In genomic region chr14:20469890-20470858, GRCh38 we compare ENCODE assay signal across 8 cellular contexts. TPM values are rescaled to one million over a fixed set of nuclear protein-coding genes. Genes with fewer than 3 reads are reported as not detected.
DNase-seq lines count a peak whose midpoint lies in the region; ATAC-seq, FAIRE-seq and TF ChIP-seq lines count a peak whose summit lies in the region.

No MANE protein-coding gene starts in this region.

- peak; percentile 55 for DNase-seq in GM06990 (ENCODE audit: extremely low read depth, insufficient read length)
- peak; percentile 43 for DNase-seq in H4 (ENCODE audit: low spot score)
- peak; percentile 79 for DNase-seq in LHCN-M2 (ENCODE audit: low read depth)
- no peak for DNase-seq in GM12878 (ENCODE audit: low read depth, low spot score)
- no peak for DNase-seq in NCI-H128 (lab: John Stamatoyannopoulos, UW; ENCODE audit: unreplicated experiment)

- TF ChIP-seq EP300 in GM12878 (IDR thresholded peaks at IDR 0.05; ENCODE audit: borderline replicate concordance in 1 of 2, control insufficient read depth in 1 of 2, low read depth in 2 of 2, low read length in 2 of 2), result no peak

- peak overlapping the region; percentile 88 for H3K4me2 ChIP-seq in GM12878 (ENCODE audit: control insufficient read depth, insufficient read depth)

- 0% methylated on average over 14 of the region's 14 CpGs for WGBS in GM12878 (ENCODE audit: insufficient coverage, insufficient replicate concordance, low lambda C conversion rate, missing lambda C conversion rate)

- H3K9me3 ChIP-seq in GM12878 (replicated peaks; ENCODE audit: control insufficient read depth, insufficient read depth, low read length) (no peaks in the 10 kb centered on the region), iPS-18a (ENCODE audit: control insufficient read depth, low read depth, low read length) (no peaks in the 10 kb centered on the region)

- peaks cover 31% of the 10 kb centered on the region for H3K79me2 ChIP-seq in GM12878 (ENCODE audit: control insufficient read depth, insufficient read depth, low read length)

- H3K27ac ChIP-seq in GM12878 (ENCODE audit: control insufficient read depth, insufficient read depth) (peak overlapping the region; percentile 69), iPS-18a (ENCODE audit: low read length) (peak overlapping the region; percentile 77), skin epidermis (peak overlapping the region; percentile 80 to 99 (median 94))

- H3K27me3 ChIP-seq in GM06990 (replicated peaks; ENCODE audit: control insufficient read depth, insufficient read depth, low read length) (no peaks in the 10 kb centered on the region), GM12878 (replicated peaks in 1 of 2; ENCODE audit: control insufficient read depth in 2 of 2, insufficient read depth in 2 of 2, low read length in 1 of 2) (no peaks in the 10 kb centered on the region), iPS-18a (ENCODE audit: control insufficient read depth, insufficient read depth, low read length) (no peaks in the 10 kb centered on the region)

- H3K9ac ChIP-seq in GM12878 (ENCODE audit: control insufficient read depth, insufficient read depth, low read length) (peak overlapping the region; percentile 83), iPS-18a (ENCODE audit: low read length) (peak overlapping the region; percentile 92)

- FAIRE-seq in GM12878 (lab: Jason Lieb, UNC), result no peak

- no peaks in the 10 kb centered on the region for H3K9me3 Mint-ChIP-seq in T-helper 1 cell treated with Interleukin-12 subunit alpha and Interleukin-12 subunit beta and Interleukin-4 antibody, amounts not matched to agents 30 μg/mL and 1 μg/mL, for 36 hours

- H4K20me1 ChIP-seq in GM12878 (ENCODE audit: control insufficient read depth, insufficient read depth), result no peaks in the 10 kb centered on the region

- no peak for TF ChIP-seq RAD21 in GM12878 (IDR thresholded peaks at IDR 0.05; ENCODE audit: insufficient read depth, low read depth, low read length)

- peaks cover 11% of the 10 kb centered on the region for H3K27me3 Mint-ChIP-seq in T-helper 1 cell treated with Interleukin-12 subunit alpha and Interleukin-12 subunit beta and Interleukin-4 antibody, amounts not matched to agents 30 μg/mL and 1 μg/mL, for 36 hours (ENCODE audit: low read depth)

- CTCF ChIA-PET in GM12878 (lab: Yijun Ruan, JAX), result interaction anchor here (0.6 to 3.2 kb wide), 14 partner anchors 9 to 143 kb away, joined by 3 to 12 read pairs (median 4); partner anchors contain the start of genes APEX1 and PIP4P1

- H3K27ac Mint-ChIP-seq in T-helper 1 cell treated with Interleukin-12 subunit alpha and Interleukin-12 subunit beta and Interleukin-4 antibody, amounts not matched to agents 30 μg/mL and 1 μg/mL, for 36 hours, result peak overlapping the region; percentile 97

- H3K4me3 ChIP-seq in GM06990 (replicated peaks; ENCODE audit: low read depth, low read length) (peak overlapping the region; percentile 85), GM12878 (peak overlapping the region; percentile 85), iPS-18a (ENCODE audit: low read length) (peak overlapping the region; percentile 86), skin epidermis (peak overlapping the region; percentile 69 to 96 (median 80))

- RAD21 ChIA-PET in GM12878 (lab: Charles Lee; ENCODE audit: unreplicated experiment), result interaction anchor here (0.7 to 2.4 kb wide), 11 partner anchors 9 to 142 kb away, joined by 3 to 20 read pairs (median 4); partner anchors contain the start of genes APEX1, OSGEP, PIP4P1 and TEP1

- H3K36me3 Mint-ChIP-seq in T-helper 1 cell treated with Interleukin-12 subunit alpha and Interleukin-12 subunit beta and Interleukin-4 antibody, amounts not matched to agents 30 μg/mL and 1 μg/mL, for 36 hours (ENCODE audit: low read depth), result peaks cover 32% of the 10 kb centered on the region

- no peak for TF ChIP-seq CTCF in GM06990 (IDR thresholded peaks at IDR 0.05; ENCODE audit: insufficient read depth, low read length, poor library complexity, severe bottlenecking)
- no peak for TF ChIP-seq CTCF in GM12878 (IDR thresholded peaks at IDR 0.05 in 2 of 3, conservative IDR thresholded peaks at IDR 0.05 in 1 of 3; ENCODE audit: control insufficient read depth in 2 of 3, extremely low read depth in 1 of 3, insufficient read depth in 1 of 3, low read depth in 3 of 3, low read length in 3 of 3)

- POLR2A ChIA-PET in GM12878 (lab: Charles Lee), result interaction anchor here (0.7 to 4.3 kb wide), 15 partner anchors 8 to 710 kb away, joined by 3 to 28 read pairs (median 4); partner anchors contain the start of genes CCNB1IP1, OSGEP, PIP4P1 and TEP1

- SMC1A ChIA-PET in GM12878 (lab: Charles Lee; ENCODE audit: uncharacterized antibody, unreplicated experiment), result interaction anchor here (0.7 to 4.7 kb wide), 5 partner anchors 9 to 143 kb away, joined by 3 to 36 read pairs (median 6); partner anchors contain the start of gene PIP4P1

- TF ChIP-seq POLR2A in GM12878 (IDR thresholded peaks at IDR 0.05; ENCODE audit: low read depth, low read length), result no peak

- H3K4me3 Mint-ChIP-seq in T-helper 1 cell treated with Interleukin-12 subunit alpha and Interleukin-12 subunit beta and Interleukin-4 antibody, amounts not matched to agents 30 μg/mL and 1 μg/mL, for 36 hours, result peak overlapping the region; percentile 99

- in situ Hi-C loops in GM12878 (cut with MboI), result no loop called here

- peaks cover 7% of the 10 kb centered on the region; the same call in 1 of the 2 replicates for H3K4me1 ChIP-seq in GM12878 (ENCODE audit: control insufficient read depth, insufficient read depth, low read length)
- H3K4me1 ChIP-seq in iPS-18a (ENCODE audit: control insufficient read depth, low read depth, low read length), result peaks cover 13% of the 10 kb centered on the region

- H3K4me1 Mint-ChIP-seq in T-helper 1 cell treated with Interleukin-12 subunit alpha and Interleukin-12 subunit beta and Interleukin-4 antibody, amounts not matched to agents 30 μg/mL and 1 μg/mL, for 36 hours (ENCODE audit: low read depth), result peaks cover 38% of the 10 kb centered on the region

- intact Hi-C loops in GM12878 (cut with micrococcal nuclease; ENCODE audit: unreplicated experiment), result no loop called here

- peak; percentile 62 for ATAC-seq in GM12878

- H3K36me3 ChIP-seq in GM06990 (ENCODE audit: control insufficient read depth, insufficient read depth, low read length) (peaks cover 19% of the 10 kb centered on the region), GM12878 (ENCODE audit: control insufficient read depth in 2 of 2, insufficient read depth in 2 of 2, low read length in 1 of 2) (peaks cover 6 to 22% of the 10 kb centered on the region in 2 experiments), iPS-18a (ENCODE audit: control insufficient read depth, low read depth, low read length) (peaks cover 30% of the 10 kb centered on the region)

- H2AFZ ChIP-seq in GM12878 (ENCODE audit: control insufficient read depth, low read depth, low read length), result peak overlapping the region; percentile 83

- BruUV-seq in GM12878 (replicated peaks; lab: Mats Ljungman, UMichigan), result no TSS peak

RNA-seq across cellular contexts. Expression of gene PNP, which starts 1.0 kb away (rescaled TPM):
- 88.6 and 98.9 TPM in 2 replicates for total RNA-seq in H4 (2014; rRNA removed; shearing (Covaris generic))
- total RNA-seq in LHCN-M2 (2014; rRNA removed) (54.0 and 54.8 TPM in 2 replicates), GM12878 (2014; rRNA removed) (145 and 161 TPM in 2 replicates), GM12878 (2014; rRNA removed; fragmentation: Illumina TruSeq; extraction: Trizol) (185 and 198 TPM in 2 replicates), GM12878 (2021) (129 and 131 TPM in 2 replicates)
- polyA plus RNA-seq in LHCN-M2 (2012), result 27.2 TPM
- total RNA-seq in GM12878 (2013; cell fraction: nucleolus; rRNA removed), result 49.6 and 54.8 TPM in 2 replicates
- 57.8 TPM for polyA plus RNA-seq in GM12878 (2011; ENCODE audit: low read depth)
- polyA plus RNA-seq in GM12878 (2011; rRNA removed) (202 and 215 TPM in 2 replicates), GM12878 (2014; fragmentation: Illumina TruSeq; extraction: Trizol) (196 and 211 TPM in 2 replicates), GM12878 (2014; fragmentation: Nextera tagmentation; extraction: Ambion mirVana) (100 to 1,000 TPM; 103 to 123 TPM), GM12878 (2014; rRNA removed) (137 and 146 TPM in 2 replicates), GM12878 (2016; fragmentation: Nextera tagmentation; extraction: Ambion mirVana) (100 to 1,000 TPM; 124 to 131 TPM)
- polyA plus RNA-seq in GM12878 (2011; cell fraction: cytosol; rRNA removed), result 175 and 177 TPM in 2 replicates
- polyA plus RNA-seq in GM12878 (2011; cell fraction: nucleus; rRNA removed), result 117 and 119 TPM in 2 replicates
- polyA plus RNA-seq in GM12878 (2012), result 45.2 and 49.5 TPM in 2 replicates
- polyA minus RNA-seq in GM12878 (2011; rRNA and poly(A)+ RNA removed), result 119 and 123 TPM in 2 replicates
- polyA minus RNA-seq in GM12878 (2011; cell fraction: cytosol; rRNA and poly(A)+ RNA removed), result 51.5 and 61.2 TPM in 2 replicates
- 26.2 and 41.4 TPM in 2 replicates for polyA minus RNA-seq in GM12878 (2011; cell fraction: nucleus; rRNA and poly(A)+ RNA removed)

RNA-seq across cellular contexts. Expression of gene PIP4P1, which starts 8.9 kb away (rescaled TPM):
- 29.5 and 32.8 TPM in 2 replicates for total RNA-seq in H4 (2014; rRNA removed; shearing (Covaris generic))
- total RNA-seq in LHCN-M2 (2014; rRNA removed), result 18.1 and 24.6 TPM in 2 replicates
- polyA plus RNA-seq in LHCN-M2 (2012), result 21.9 TPM
- total RNA-seq in GM12878 (2013; cell fraction: nucleolus; rRNA removed), result 16.5 and 18.6 TPM in 2 replicates
- 29.3 and 29.7 TPM in 2 replicates for total RNA-seq in GM12878 (2014; rRNA removed)
- total RNA-seq in GM12878 (2014; rRNA removed; fragmentation: Illumina TruSeq; extraction: Trizol), result 22.8 and 23.4 TPM in 2 replicates
- total RNA-seq in GM12878 (2021), result 39.0 and 41.3 TPM in 2 replicates
- polyA plus RNA-seq in GM12878 (2011; ENCODE audit: low read depth), result 29.2 TPM
- polyA plus RNA-seq in GM12878 (2011; rRNA removed), result 26.7 and 45.7 TPM in 2 replicates
- 41.3 and 42.1 TPM in 2 replicates for polyA plus RNA-seq in GM12878 (2011; cell fraction: cytosol; rRNA removed)
- polyA plus RNA-seq in GM12878 (2011; cell fraction: nucleus; rRNA removed), result 107 and 114 TPM in 2 replicates
- 30.5 and 36.8 TPM in 2 replicates for polyA plus RNA-seq in GM12878 (2012)
- 38.1 and 45.8 TPM in 2 replicates for polyA plus RNA-seq in GM12878 (2014; fragmentation: Illumina TruSeq; extraction: Trizol)
- 10 to 100 TPM; 19.1 to 41.6 TPM for polyA plus RNA-seq in GM12878 (2014; fragmentation: Nextera tagmentation; extraction: Ambion mirVana)
- 44.4 and 47.4 TPM in 2 replicates for polyA plus RNA-seq in GM12878 (2014; rRNA removed)
- 10 to 100 TPM; 37.7 to 43.6 TPM for polyA plus RNA-seq in GM12878 (2016; fragmentation: Nextera tagmentation; extraction: Ambion mirVana)
- 34.0 and 36.5 TPM in 2 replicates for polyA minus RNA-seq in GM12878 (2011; rRNA and poly(A)+ RNA removed)
- 11.2 and 12.3 TPM in 2 replicates for polyA minus RNA-seq in GM12878 (2011; cell fraction: cytosol; rRNA and poly(A)+ RNA removed)
- polyA minus RNA-seq in GM12878 (2011; cell fraction: nucleus; rRNA and poly(A)+ RNA removed), result 27.4 and 45.5 TPM in 2 replicates

RNA-seq across cellular contexts. Expression of gene APEX1, which starts 15.1 kb away (rescaled TPM):
- 54.7 and 122 TPM in 2 replicates for total RNA-seq in H4 (2014; rRNA removed; shearing (Covaris generic))
- 152 and 213 TPM in 2 replicates for total RNA-seq in LHCN-M2 (2014; rRNA removed)
- 205 TPM for polyA plus RNA-seq in LHCN-M2 (2012)
- 11.9 and 13.2 TPM in 2 replicates for total RNA-seq in GM12878 (2013; cell fraction: nucleolus; rRNA removed)
- total RNA-seq in GM12878 (2014; rRNA removed), result 267 and 279 TPM in 2 replicates
- 107 and 115 TPM in 2 replicates for total RNA-seq in GM12878 (2014; rRNA removed; fragmentation: Illumina TruSeq; extraction: Trizol)
- total RNA-seq in GM12878 (2021), result 262 and 271 TPM in 2 replicates
- 189 TPM for polyA plus RNA-seq in GM12878 (2011; ENCODE audit: low read depth)
- 226 and 308 TPM in 2 replicates for polyA plus RNA-seq in GM12878 (2011; rRNA removed)
- 367 and 441 TPM in 2 replicates for polyA plus RNA-seq in GM12878 (2011; cell fraction: cytosol; rRNA removed)
- polyA plus RNA-seq in GM12878 (2011; cell fraction: nucleus; rRNA removed), result 186 and 211 TPM in 2 replicates
- 204 and 235 TPM in 2 replicates for polyA plus RNA-seq in GM12878 (2012)
- 407 and 465 TPM in 2 replicates for polyA plus RNA-seq in GM12878 (2014; fragmentation: Illumina TruSeq; extraction: Trizol)
- 100 to 1,000 TPM; 299 to 320 TPM for polyA plus RNA-seq in GM12878 (2014; fragmentation: Nextera tagmentation; extraction: Ambion mirVana)
- 278 and 300 TPM in 2 replicates for polyA plus RNA-seq in GM12878 (2014; rRNA removed)
- 100 to 1,000 TPM; 298 to 319 TPM for polyA plus RNA-seq in GM12878 (2016; fragmentation: Nextera tagmentation; extraction: Ambion mirVana)
- polyA minus RNA-seq in GM12878 (2011; rRNA and poly(A)+ RNA removed), result 253 and 255 TPM in 2 replicates
- 57.3 and 60.1 TPM in 2 replicates for polyA minus RNA-seq in GM12878 (2011; cell fraction: cytosol; rRNA and poly(A)+ RNA removed)
- polyA minus RNA-seq in GM12878 (2011; cell fraction: nucleus; rRNA and poly(A)+ RNA removed), result 28.0 and 43.7 TPM in 2 replicates

RNA-seq across cellular contexts. Expression of gene OSGEP, which starts 15.6 kb away (rescaled TPM):
- total RNA-seq in H4 (2014; rRNA removed; shearing (Covaris generic)), result 69.6 and 83.2 TPM in 2 replicates
- 52.8 and 61.1 TPM in 2 replicates for total RNA-seq in LHCN-M2 (2014; rRNA removed)
- 22.8 TPM for polyA plus RNA-seq in LHCN-M2 (2012)
- 81.7 and 83.0 TPM in 2 replicates for total RNA-seq in GM12878 (2013; cell fraction: nucleolus; rRNA removed)
- 67.1 and 78.1 TPM in 2 replicates for total RNA-seq in GM12878 (2014; rRNA removed)
- 47.9 and 49.2 TPM in 2 replicates for total RNA-seq in GM12878 (2014; rRNA removed; fragmentation: Illumina TruSeq; extraction: Trizol)
- 46.8 and 47.8 TPM in 2 replicates for total RNA-seq in GM12878 (2021)
- 33.7 TPM for polyA plus RNA-seq in GM12878 (2011; ENCODE audit: low read depth)
- 49.6 and 56.2 TPM in 2 replicates for polyA plus RNA-seq in GM12878 (2011; rRNA removed)
- 68.4 and 87.0 TPM in 2 replicates for polyA plus RNA-seq in GM12878 (2011; cell fraction: cytosol; rRNA removed)
- polyA plus RNA-seq in GM12878 (2011; cell fraction: nucleus; rRNA removed), result 128 and 138 TPM in 2 replicates
- polyA plus RNA-seq in GM12878 (2012), result 31.3 and 37.9 TPM in 2 replicates
- 49.4 and 57.1 TPM in 2 replicates for polyA plus RNA-seq in GM12878 (2014; fragmentation: Illumina TruSeq; extraction: Trizol)
- polyA plus RNA-seq in GM12878 (2014; fragmentation: Nextera tagmentation; extraction: Ambion mirVana), result 10 to 100 TPM; 48.9 to 49.4 TPM
- 85.6 and 88.8 TPM in 2 replicates for polyA plus RNA-seq in GM12878 (2014; rRNA removed)
- polyA plus RNA-seq in GM12878 (2016; fragmentation: Nextera tagmentation; extraction: Ambion mirVana), result 10 to 100 TPM; 76.9 to 88.9 TPM
- polyA minus RNA-seq in GM12878 (2011; rRNA and poly(A)+ RNA removed), result 71.2 and 76.9 TPM in 2 replicates
- 15.9 and 16.4 TPM in 2 replicates for polyA minus RNA-seq in GM12878 (2011; cell fraction: cytosol; rRNA and poly(A)+ RNA removed)
- polyA minus RNA-seq in GM12878 (2011; cell fraction: nucleus; rRNA and poly(A)+ RNA removed), result 48.0 and 88.6 TPM in 2 replicates

RNA-seq across cellular contexts. Expression of gene KLHL33, which starts 34.2 kb away (rescaled TPM):
- total RNA-seq in H4 (2014; rRNA removed; shearing (Covaris generic)), result not detected in 2 replicates
- not detected in 2 replicates for total RNA-seq in LHCN-M2 (2014; rRNA removed)
- not detected for polyA plus RNA-seq in LHCN-M2 (2012)
- 0.07 and 0.13 TPM in 2 replicates for total RNA-seq in GM12878 (2013; cell fraction: nucleolus; rRNA removed)
- total RNA-seq in GM12878 (2014; rRNA removed), result 0.11 TPM in 1 of 2 replicates, not detected in the other
- total RNA-seq in GM12878 (2014; rRNA removed; fragmentation: Illumina TruSeq; extraction: Trizol), result 0.05 TPM in 1 of 2 replicates, not detected in the other
- total RNA-seq in GM12878 (2021), result 0.08 TPM in 2 replicates
- polyA plus RNA-seq in GM12878 (2011; ENCODE audit: low read depth), result not detected
- 0.01 TPM in 2 replicates for polyA plus RNA-seq in GM12878 (2011; rRNA removed)
- polyA plus RNA-seq in GM12878 (2011; cell fraction: cytosol; rRNA removed), result not detected in 2 replicates
- polyA plus RNA-seq in GM12878 (2011; cell fraction: nucleus; rRNA removed), result not detected in 2 replicates
- polyA plus RNA-seq in GM12878 (2012), result 0.03 and 0.08 TPM in 2 replicates
- polyA plus RNA-seq in GM12878 (2014; fragmentation: Illumina TruSeq; extraction: Trizol), result not detected in 2 replicates
- polyA plus RNA-seq in GM12878 (2014; fragmentation: Nextera tagmentation; extraction: Ambion mirVana), result under 1 TPM in 1 of 2 experiments, not detected in 1; 0.02 TPM
- 0.04 TPM in 2 replicates for polyA plus RNA-seq in GM12878 (2014; rRNA removed)
- polyA plus RNA-seq in GM12878 (2016; fragmentation: Nextera tagmentation; extraction: Ambion mirVana), result under 1 TPM in 1 of 2 experiments, not detected in 1; 0.16 TPM
- 0.15 TPM in 1 of 2 replicates, not detected in the other for polyA minus RNA-seq in GM12878 (2011; rRNA and poly(A)+ RNA removed)
- polyA minus RNA-seq in GM12878 (2011; cell fraction: cytosol; rRNA and poly(A)+ RNA removed), result 0.21 TPM in 1 of 2 replicates, not detected in the other
- polyA minus RNA-seq in GM12878 (2011; cell fraction: nucleus; rRNA and poly(A)+ RNA removed), result 0.10 and 0.12 TPM in 2 replicates

Comparison
In these comparisons a context has a peak if more than half of its experiments do, and no peak if none do; other contexts are left out.
1. DNase-seq: peak in GM06990 (single experiment), H4 (single experiment) and LHCN-M2 (single experiment); none in GM12878 (single experiment) and NCI-H128 (single experiment).
2. Peak in every context shown above with its lines, with median percentiles within 50 percentile points of each other: H3K4me3 ChIP-seq and H3K27ac ChIP-seq.